18 cellular contexts compared by ENCODE assay signal in genomic region chr1:233981042-233981670, GRCh38.
DNase-seq lines count a peak whose midpoint lies in the region; ATAC-seq and TF ChIP-seq lines count a peak whose summit lies in the region.
"Had no signal": no experiment of that assay in that cellular context is flagged by ENCODE, and none has a peak within 500 bp of the region (broad histone marks: within the 10 kb centered on the region; RNA-seq: fewer than 3 reads in every experiment).

No MANE protein-coding gene starts in this region.

- H3K4me1 ChIP-seq in esophagus muscularis mucosa, result no peaks in the 10 kb centered on the region
- H3K4me1 ChIP-seq: BE2C, BLaER1 had no signal

- TF ChIP-seq CTCF in LNCaP clone FGC (IDR thresholded peaks at IDR 0.05; ENCODE audit: control insufficient read depth, extremely low read depth, insufficient read depth), result no peak
- TF ChIP-seq CTCF in VCaP (conservative IDR thresholded peaks at IDR 0.05), result no peak
- no peak for TF ChIP-seq CTCF in esophagus muscularis mucosa (IDR thresholded peaks at IDR 0.05)

- H3K27me3 ChIP-seq in esophagus muscularis mucosa, result peaks cover 0 to 4% (median 0%) of the 10 kb centered on the region in 4 donors
- H3K27me3 ChIP-seq: BLaER1 had no signal

- no peaks in the 10 kb centered on the region for H3K36me3 ChIP-seq in esophagus muscularis mucosa
- H3K36me3 ChIP-seq: BE2C, BLaER1 had no signal

- DNase-seq in LNCaP clone FGC (ENCODE audit: low read depth) (peak; percentile 25), esophagus muscularis mucosa (ENCODE audit: extremely low spot score) (peak; percentile 72), HT-29 (ENCODE audit: low spot score) (no peak)
- DNase-seq in activated CD8-positive, alpha-beta memory T cell treated with anti-CD3 and anti-CD28 coated beads, Interleukin-2, amount 50 U/mL, for 48 hours, result no peak
- DNase-seq: 8988T; ACHN; BE2C; C1 segment of cervical spinal cord; CD4-positive, alpha-beta memory T cell; CD4-positive, CD25-positive, alpha-beta regulatory T cell; CD8-positive, alpha-beta memory T cell; COR-L47; DMS79 treated with DMSO at 0.1 percent for 48 hours; GF-D8 had no signal

- no peak for ATAC-seq in GM18909 (IDR thresholded peaks at IDR 0.05; ENCODE audit: poor library complexity, unreplicated experiment)
- no peak for ATAC-seq in GM19351 (IDR thresholded peaks at IDR 0.05; ENCODE audit: unreplicated experiment)

- intact Hi-C loops in esophagus muscularis mucosa (cut with DNase I), result no loop called here

- WGBS in esophagus muscularis mucosa, result 84% methylated on average over 10 of the region's 10 CpGs

- no peaks in the 10 kb centered on the region for H3K9me3 ChIP-seq in esophagus muscularis mucosa
- H3K9me3 ChIP-seq: BE2C, BLaER1 had no signal

- no peak for TF ChIP-seq EP300 in esophagus muscularis mucosa (IDR thresholded peaks at IDR 0.05)

- H3K27ac ChIP-seq in VCaP, result peak overlapping the region; percentile 42; the same call in 1 of the 2 replicates
- H3K27ac ChIP-seq in esophagus muscularis mucosa (replicated peaks in 1 of 4), result no peak overlapping the region
- H3K27ac ChIP-seq: BLaER1 had no signal

- H3K4me3 ChIP-seq in LNCaP clone FGC (ENCODE audit: low read depth, low read length) (no peak overlapping the region), esophagus muscularis mucosa (no peak overlapping the region)
- H3K4me3 ChIP-seq: BLaER1 had no signal

- TF ChIP-seq POLR2A in esophagus muscularis mucosa (IDR thresholded peaks at IDR 0.05; ENCODE audit: low read depth), result no peak

Comparison
In these comparisons a context has a peak if more than half of its experiments do, and no peak if none do; other contexts are left out.
1. DNase-seq: peak in LNCaP clone FGC (single experiment) and esophagus muscularis mucosa (single experiment); none in activated CD8-positive, alpha-beta memory T cell treated with anti-CD3 and anti-CD28 coated beads, Interleukin-2, amount 50 U/mL, for 48 hours (single experiment) and HT-29 (single experiment).